In the genomic region with DNA sequence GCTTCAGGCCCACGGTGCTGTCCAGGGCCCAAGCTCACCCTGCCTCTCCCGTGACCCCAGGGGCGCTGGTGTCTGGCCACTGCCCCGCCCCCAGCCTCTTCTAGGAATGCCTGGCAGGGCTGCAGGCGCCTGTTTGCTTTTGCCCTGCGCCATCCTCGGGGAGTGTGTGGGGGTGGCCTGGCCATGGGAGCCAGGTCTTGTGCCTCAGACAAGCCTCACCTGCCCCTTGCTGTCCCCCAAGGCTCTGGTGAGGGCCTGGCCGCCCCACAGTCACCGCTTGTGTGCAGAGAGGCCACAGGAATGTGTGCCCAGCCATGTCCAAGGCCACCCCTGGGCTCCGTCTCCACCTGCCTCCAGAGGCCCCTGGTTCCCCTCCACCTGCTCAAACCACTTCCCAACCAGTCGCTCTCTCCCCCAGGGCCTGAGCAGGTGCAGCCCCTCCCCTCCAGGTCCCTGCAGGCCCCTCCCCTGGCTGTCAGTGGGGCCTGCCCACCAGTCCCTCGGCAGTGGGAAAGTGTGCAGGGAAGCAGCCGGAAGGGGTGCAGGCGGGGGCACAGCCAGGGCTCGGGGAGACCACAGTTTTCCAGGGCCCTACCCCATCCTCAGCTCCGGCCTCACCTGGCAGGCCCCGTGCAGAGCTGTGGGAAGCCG, we compare ENCODE assay signal across 1 cellular context.
TF ChIP-seq lines count a peak whose summit lies in the region.

No MANE protein-coding gene starts in this region.

TF ChIP-seq in HepG2, 621 proteins besides CTCF, POLR2A, EP300 and RAD21 (continued from another document and continues in another):
- TF ChIP-seq, protein P1, sequence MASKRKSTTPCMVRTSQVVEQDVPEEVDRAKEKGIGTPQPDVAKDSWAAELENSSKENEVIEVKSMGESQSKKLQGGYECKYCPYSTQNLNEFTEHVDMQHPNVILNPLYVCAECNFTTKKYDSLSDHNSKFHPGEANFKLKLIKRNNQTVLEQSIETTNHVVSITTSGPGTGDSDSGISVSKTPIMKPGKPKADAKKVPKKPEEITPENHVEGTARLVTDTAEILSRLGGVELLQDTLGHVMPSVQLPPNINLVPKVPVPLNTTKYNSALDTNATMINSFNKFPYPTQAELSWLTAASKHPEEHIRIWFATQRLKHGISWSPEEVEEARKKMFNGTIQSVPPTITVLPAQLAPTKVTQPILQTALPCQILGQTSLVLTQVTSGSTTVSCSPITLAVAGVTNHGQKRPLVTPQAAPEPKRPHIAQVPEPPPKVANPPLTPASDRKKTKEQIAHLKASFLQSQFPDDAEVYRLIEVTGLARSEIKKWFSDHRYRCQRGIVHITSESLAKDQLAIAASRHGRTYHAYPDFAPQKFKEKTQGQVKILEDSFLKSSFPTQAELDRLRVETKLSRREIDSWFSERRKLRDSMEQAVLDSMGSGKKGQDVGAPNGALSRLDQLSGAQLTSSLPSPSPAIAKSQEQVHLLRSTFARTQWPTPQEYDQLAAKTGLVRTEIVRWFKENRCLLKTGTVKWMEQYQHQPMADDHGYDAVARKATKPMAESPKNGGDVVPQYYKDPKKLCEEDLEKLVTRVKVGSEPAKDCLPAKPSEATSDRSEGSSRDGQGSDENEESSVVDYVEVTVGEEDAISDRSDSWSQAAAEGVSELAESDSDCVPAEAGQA (IDR thresholded peaks at IDR 0.05; ENCODE audit: low read depth), result no peak
- TF ChIP-seq, protein P1 (CRISPR knock-in tag; IDR thresholded peaks at IDR 0.05; ENCODE audit: borderline replicate concordance), result no peak
- no peak for TF ChIP-seq CCDC6 (CRISPR knock-in tag; IDR thresholded peaks at IDR 0.05)
- peak; percentile 64 for TF ChIP-seq ZFX (CRISPR knock-in tag; IDR thresholded peaks at IDR 0.05; ENCODE audit: low read depth)
- no peak for TF ChIP-seq ZNF10 (CRISPR knock-in tag; IDR thresholded peaks at IDR 0.05; ENCODE audit: borderline replicate concordance, low read depth)
- TF ChIP-seq, protein P2, sequence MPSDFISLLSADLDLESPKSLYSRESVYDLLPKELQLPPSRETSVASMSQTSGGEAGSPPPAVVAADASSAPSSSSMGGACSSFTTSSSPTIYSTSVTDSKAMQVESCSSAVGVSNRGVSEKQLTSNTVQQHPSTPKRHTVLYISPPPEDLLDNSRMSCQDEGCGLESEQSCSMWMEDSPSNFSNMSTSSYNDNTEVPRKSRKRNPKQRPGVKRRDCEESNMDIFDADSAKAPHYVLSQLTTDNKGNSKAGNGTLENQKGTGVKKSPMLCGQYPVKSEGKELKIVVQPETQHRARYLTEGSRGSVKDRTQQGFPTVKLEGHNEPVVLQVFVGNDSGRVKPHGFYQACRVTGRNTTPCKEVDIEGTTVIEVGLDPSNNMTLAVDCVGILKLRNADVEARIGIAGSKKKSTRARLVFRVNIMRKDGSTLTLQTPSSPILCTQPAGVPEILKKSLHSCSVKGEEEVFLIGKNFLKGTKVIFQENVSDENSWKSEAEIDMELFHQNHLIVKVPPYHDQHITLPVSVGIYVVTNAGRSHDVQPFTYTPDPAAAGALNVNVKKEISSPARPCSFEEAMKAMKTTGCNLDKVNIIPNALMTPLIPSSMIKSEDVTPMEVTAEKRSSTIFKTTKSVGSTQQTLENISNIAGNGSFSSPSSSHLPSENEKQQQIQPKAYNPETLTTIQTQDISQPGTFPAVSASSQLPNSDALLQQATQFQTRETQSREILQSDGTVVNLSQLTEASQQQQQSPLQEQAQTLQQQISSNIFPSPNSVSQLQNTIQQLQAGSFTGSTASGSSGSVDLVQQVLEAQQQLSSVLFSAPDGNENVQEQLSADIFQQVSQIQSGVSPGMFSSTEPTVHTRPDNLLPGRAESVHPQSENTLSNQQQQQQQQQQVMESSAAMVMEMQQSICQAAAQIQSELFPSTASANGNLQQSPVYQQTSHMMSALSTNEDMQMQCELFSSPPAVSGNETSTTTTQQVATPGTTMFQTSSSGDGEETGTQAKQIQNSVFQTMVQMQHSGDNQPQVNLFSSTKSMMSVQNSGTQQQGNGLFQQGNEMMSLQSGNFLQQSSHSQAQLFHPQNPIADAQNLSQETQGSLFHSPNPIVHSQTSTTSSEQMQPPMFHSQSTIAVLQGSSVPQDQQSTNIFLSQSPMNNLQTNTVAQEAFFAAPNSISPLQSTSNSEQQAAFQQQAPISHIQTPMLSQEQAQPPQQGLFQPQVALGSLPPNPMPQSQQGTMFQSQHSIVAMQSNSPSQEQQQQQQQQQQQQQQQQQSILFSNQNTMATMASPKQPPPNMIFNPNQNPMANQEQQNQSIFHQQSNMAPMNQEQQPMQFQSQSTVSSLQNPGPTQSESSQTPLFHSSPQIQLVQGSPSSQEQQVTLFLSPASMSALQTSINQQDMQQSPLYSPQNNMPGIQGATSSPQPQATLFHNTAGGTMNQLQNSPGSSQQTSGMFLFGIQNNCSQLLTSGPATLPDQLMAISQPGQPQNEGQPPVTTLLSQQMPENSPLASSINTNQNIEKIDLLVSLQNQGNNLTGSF (CRISPR knock-in tag; IDR thresholded peaks at IDR 0.05), result no peak
- TF ChIP-seq NRL (CRISPR knock-in tag; IDR thresholded peaks at IDR 0.05; ENCODE audit: borderline replicate concordance), result peak; percentile 57; the same call in 1 of the 2 replicates
- TF ChIP-seq ZNF446 (CRISPR knock-in tag; IDR thresholded peaks at IDR 0.05), result no peak; the same call in 1 of the 2 replicates
- TF ChIP-seq, protein P3, sequence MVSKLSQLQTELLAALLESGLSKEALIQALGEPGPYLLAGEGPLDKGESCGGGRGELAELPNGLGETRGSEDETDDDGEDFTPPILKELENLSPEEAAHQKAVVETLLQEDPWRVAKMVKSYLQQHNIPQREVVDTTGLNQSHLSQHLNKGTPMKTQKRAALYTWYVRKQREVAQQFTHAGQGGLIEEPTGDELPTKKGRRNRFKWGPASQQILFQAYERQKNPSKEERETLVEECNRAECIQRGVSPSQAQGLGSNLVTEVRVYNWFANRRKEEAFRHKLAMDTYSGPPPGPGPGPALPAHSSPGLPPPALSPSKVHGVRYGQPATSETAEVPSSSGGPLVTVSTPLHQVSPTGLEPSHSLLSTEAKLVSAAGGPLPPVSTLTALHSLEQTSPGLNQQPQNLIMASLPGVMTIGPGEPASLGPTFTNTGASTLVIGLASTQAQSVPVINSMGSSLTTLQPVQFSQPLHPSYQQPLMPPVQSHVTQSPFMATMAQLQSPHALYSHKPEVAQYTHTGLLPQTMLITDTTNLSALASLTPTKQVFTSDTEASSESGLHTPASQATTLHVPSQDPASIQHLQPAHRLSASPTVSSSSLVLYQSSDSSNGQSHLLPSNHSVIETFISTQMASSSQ (IDR thresholded peaks at IDR 0.05; ENCODE audit: low read depth), result no peak
- TF ChIP-seq, protein P3 (CRISPR knock-in tag; IDR thresholded peaks at IDR 0.05; ENCODE audit: borderline replicate concordance), result peak; percentile 69; the same call in 1 of the 2 replicates
- TF ChIP-seq, protein P4, sequence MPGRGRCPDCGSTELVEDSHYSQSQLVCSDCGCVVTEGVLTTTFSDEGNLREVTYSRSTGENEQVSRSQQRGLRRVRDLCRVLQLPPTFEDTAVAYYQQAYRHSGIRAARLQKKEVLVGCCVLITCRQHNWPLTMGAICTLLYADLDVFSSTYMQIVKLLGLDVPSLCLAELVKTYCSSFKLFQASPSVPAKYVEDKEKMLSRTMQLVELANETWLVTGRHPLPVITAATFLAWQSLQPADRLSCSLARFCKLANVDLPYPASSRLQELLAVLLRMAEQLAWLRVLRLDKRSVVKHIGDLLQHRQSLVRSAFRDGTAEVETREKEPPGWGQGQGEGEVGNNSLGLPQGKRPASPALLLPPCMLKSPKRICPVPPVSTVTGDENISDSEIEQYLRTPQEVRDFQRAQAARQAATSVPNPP (CRISPR knock-in tag; IDR thresholded peaks at IDR 0.05), result no peak
- no peak for TF ChIP-seq ASH2L (IDR thresholded peaks at IDR 0.05; ENCODE audit: insufficient read length, low read depth, low read length)
- TF ChIP-seq SOX6 (IDR thresholded peaks at IDR 0.05), result no peak
- TF ChIP-seq SOX6 (CRISPR knock-in tag; IDR thresholded peaks at IDR 0.05), result peak; percentile 60
- TF ChIP-seq TCF7 (IDR thresholded peaks at IDR 0.05; ENCODE audit: low read depth), result no peak
- TF ChIP-seq ZNF777 (CRISPR knock-in tag; IDR thresholded peaks at IDR 0.05), result no peak
- TF ChIP-seq KMT2A (CRISPR knock-in tag; IDR thresholded peaks at IDR 0.05), result peak; percentile 33; the same call in 1 of the 2 replicates
- TF ChIP-seq, protein P5, sequence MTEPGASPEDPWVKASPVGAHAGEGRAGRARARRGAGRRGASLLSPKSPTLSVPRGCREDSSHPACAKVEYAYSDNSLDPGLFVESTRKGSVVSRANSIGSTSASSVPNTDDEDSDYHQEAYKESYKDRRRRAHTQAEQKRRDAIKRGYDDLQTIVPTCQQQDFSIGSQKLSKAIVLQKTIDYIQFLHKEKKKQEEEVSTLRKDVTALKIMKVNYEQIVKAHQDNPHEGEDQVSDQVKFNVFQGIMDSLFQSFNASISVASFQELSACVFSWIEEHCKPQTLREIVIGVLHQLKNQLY (CRISPR knock-in tag; IDR thresholded peaks at IDR 0.05), result no peak
- TF ChIP-seq, protein P6, sequence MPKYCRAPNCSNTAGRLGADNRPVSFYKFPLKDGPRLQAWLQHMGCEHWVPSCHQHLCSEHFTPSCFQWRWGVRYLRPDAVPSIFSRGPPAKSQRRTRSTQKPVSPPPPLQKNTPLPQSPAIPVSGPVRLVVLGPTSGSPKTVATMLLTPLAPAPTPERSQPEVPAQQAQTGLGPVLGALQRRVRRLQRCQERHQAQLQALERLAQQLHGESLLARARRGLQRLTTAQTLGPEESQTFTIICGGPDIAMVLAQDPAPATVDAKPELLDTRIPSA (CRISPR knock-in tag; IDR thresholded peaks at IDR 0.05; ENCODE audit: borderline replicate concordance), result no peak
- TF ChIP-seq ESRRA (CRISPR knock-in tag; IDR thresholded peaks at IDR 0.05; ENCODE audit: low read depth), result peak; percentile 17; the same call in 1 of the 2 replicates
- TF ChIP-seq GFI1 (CRISPR knock-in tag; IDR thresholded peaks at IDR 0.05; ENCODE audit: borderline replicate concordance), result no peak
- no peak for TF ChIP-seq ZNF781 (CRISPR knock-in tag; IDR thresholded peaks at IDR 0.05; ENCODE audit: borderline replicate concordance, not compliant biosample characterization)
- TF ChIP-seq TBX2 (CRISPR knock-in tag; IDR thresholded peaks at IDR 0.05; ENCODE audit: borderline replicate concordance), result peak; percentile 36
- no peak for TF ChIP-seq MED8 (CRISPR knock-in tag; IDR thresholded peaks at IDR 0.05; ENCODE audit: insufficient replicate concordance)
- TF ChIP-seq CHD4 (IDR thresholded peaks at IDR 0.05; ENCODE audit: borderline replicate concordance, low read length), result no peak
- TF ChIP-seq, protein P7, sequence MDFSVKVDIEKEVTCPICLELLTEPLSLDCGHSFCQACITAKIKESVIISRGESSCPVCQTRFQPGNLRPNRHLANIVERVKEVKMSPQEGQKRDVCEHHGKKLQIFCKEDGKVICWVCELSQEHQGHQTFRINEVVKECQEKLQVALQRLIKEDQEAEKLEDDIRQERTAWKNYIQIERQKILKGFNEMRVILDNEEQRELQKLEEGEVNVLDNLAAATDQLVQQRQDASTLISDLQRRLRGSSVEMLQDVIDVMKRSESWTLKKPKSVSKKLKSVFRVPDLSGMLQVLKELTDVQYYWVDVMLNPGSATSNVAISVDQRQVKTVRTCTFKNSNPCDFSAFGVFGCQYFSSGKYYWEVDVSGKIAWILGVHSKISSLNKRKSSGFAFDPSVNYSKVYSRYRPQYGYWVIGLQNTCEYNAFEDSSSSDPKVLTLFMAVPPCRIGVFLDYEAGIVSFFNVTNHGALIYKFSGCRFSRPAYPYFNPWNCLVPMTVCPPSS (IDR thresholded peaks at IDR 0.05), result no peak
- no peak for TF ChIP-seq ELF3 (CRISPR knock-in tag; IDR thresholded peaks at IDR 0.05)
- TF ChIP-seq ZNF296 (CRISPR knock-in tag; conservative IDR thresholded peaks at IDR 0.05), result 0 out of 2 replicates have a peak, but pooled peaks have one; percentile 29
- no peak for TF ChIP-seq GABPA (IDR thresholded peaks at IDR 0.05; ENCODE audit: low read depth, low read length)
- no peak for TF ChIP-seq GABPA (CRISPR knock-in tag; IDR thresholded peaks at IDR 0.05; ENCODE audit: low read depth)
